Comparison of ENCODE assay signal across 8 cellular contexts in genomic region chr21:43727571-43728466, GRCh38. TPM values are rescaled to one million over a fixed set of nuclear protein-coding genes. Genes with fewer than 3 reads are reported as not detected.
DNase-seq lines count a peak whose midpoint lies in the region; ATAC-seq, FAIRE-seq and TF ChIP-seq lines count a peak whose summit lies in the region.

No MANE protein-coding gene starts in this region.

- TF ChIP-seq EP300 in transverse colon (IDR thresholded peaks at IDR 0.05; ENCODE audit: low read depth): no peak

- H3K9me3 ChIP-seq in lung (ENCODE audit: control insufficient read depth in 2 of 2, insufficient read depth in 1 of 2, low read length in 1 of 2) (peaks cover 0 to 3% of the 10 kb centered on the region in 2 donors), transverse colon (no peaks in the 10 kb centered on the region)

- in situ Hi-C loops in transverse colon (cut with MboI; ENCODE audit: low pct_ligation_motif_present in 1 of 4, low pct_unique_long_range_greater_than_20kb in 1 of 4, low sequenced_read_pairs in 3 of 4): no loop called here

- H3K4me3 Mint-ChIP-seq in activated T-cell treated with anti-CD3 and anti-CD28 coated beads, Interleukin-2, amount 50 U/mL, for 24 hours: peak overlapping the region; percentile 82

- peaks cover 45% of the 10 kb centered on the region for H3K36me3 Mint-ChIP-seq in activated T-cell treated with anti-CD3 and anti-CD28 coated beads, Interleukin-2, amount 50 U/mL, for 24 hours (ENCODE audit: low read depth)

- ATAC-seq in lung (ENCODE audit: insufficient read depth, low FRiP score) (peak; percentile 10), HG03135 (IDR thresholded peaks at IDR 0.05; ENCODE audit: unreplicated experiment) (no peak), HG02852 (IDR thresholded peaks at IDR 0.05; ENCODE audit: unreplicated experiment) (no peak)

- intact Hi-C loops in transverse colon (cut with DNase I; ENCODE audit: low total_unique reads): no loop called here

- peaks cover 71% of the 10 kb centered on the region for H3K4me1 Mint-ChIP-seq in activated T-cell treated with anti-CD3 and anti-CD28 coated beads, Interleukin-2, amount 50 U/mL, for 24 hours (ENCODE audit: low read depth)

- no peaks in the 10 kb centered on the region for H3K9me3 Mint-ChIP-seq in activated T-cell treated with anti-CD3 and anti-CD28 coated beads, Interleukin-2, amount 50 U/mL, for 24 hours

- H3K27ac ChIP-seq in lung (ENCODE audit: low read depth in 1 of 2, low read length in 1 of 2) (peak overlapping the region; percentile 82 to 97), transverse colon (peak overlapping the region; percentile 75 to 88 (median 84))

- TF ChIP-seq POLR2A in transverse colon (IDR thresholded peaks at IDR 0.05): no peak

- peak; percentile 27 for TF ChIP-seq CTCF in bronchial epithelial cell (IDR thresholded peaks at IDR 0.05; ENCODE audit: insufficient read depth, low read length, severe bottlenecking)
- TF ChIP-seq CTCF in lung (IDR thresholded peaks at IDR 0.05; ENCODE audit: control extremely low read depth, extremely low read depth): no peak
- no peak for TF ChIP-seq CTCF in transverse colon (IDR thresholded peaks at IDR 0.05)

- H3K4me3 ChIP-seq in bronchial epithelial cell (ENCODE audit: low read depth, low read length) (peak overlapping the region; percentile 27), lung (peak overlapping the region; percentile 9), transverse colon (peak overlapping the region in 3 of 4 donors; percentile 24 to 47 (median 34))

- H3K4me1 ChIP-seq in lung (ENCODE audit: control insufficient read depth in 2 of 2, insufficient read depth in 2 of 2, low read length in 2 of 2) (peaks cover 16 to 25% of the 10 kb centered on the region in 2 donors), transverse colon (peaks cover 38 to 77% (median 59%) of the 10 kb centered on the region in 4 donors)

- H3K27me3 ChIP-seq in bronchial epithelial cell (ENCODE audit: control insufficient read depth, insufficient read depth, low read length): no peaks in the 10 kb centered on the region
- no peaks in the 10 kb centered on the region for H3K27me3 ChIP-seq in lung (ENCODE audit: control insufficient read depth, insufficient read depth)
- no peaks in the 10 kb centered on the region for H3K27me3 ChIP-seq in transverse colon

- H3K27me3 Mint-ChIP-seq in activated T-cell treated with anti-CD3 and anti-CD28 coated beads, Interleukin-2, amount 50 U/mL, for 24 hours: no peaks in the 10 kb centered on the region

- H3K36me3 ChIP-seq in bronchial epithelial cell (ENCODE audit: control insufficient read depth, insufficient read depth, low read length) (peaks cover 25% of the 10 kb centered on the region), lung (ENCODE audit: control insufficient read depth in 2 of 2, insufficient read depth in 2 of 2, low read length in 2 of 2) (peaks cover 0 to 11% of the 10 kb centered on the region in 2 donors), transverse colon (no peaks in the 10 kb centered on the region)

- H3K27ac Mint-ChIP-seq in activated T-cell treated with anti-CD3 and anti-CD28 coated beads, Interleukin-2, amount 50 U/mL, for 24 hours: peak overlapping the region; percentile 94

- DNase-seq in activated T-cell treated with anti-CD3 and anti-CD28 coated beads, Interleukin-2, amount 50 U/mL, for 24 hours: no peak
- DNase-seq in activated T-cell treated with anti-CD3 and anti-CD28 coated beads for 4 hours: no peak
- DNase-seq in NCI-H82 (lab: John Stamatoyannopoulos, UW): peak; percentile 71
- DNase-seq in bronchial epithelial cell (ENCODE audit: low read depth): no peak
- DNase-seq in lung (ENCODE audit: low spot score): peak; percentile 68
- DNase-seq in transverse colon: no peak

- WGBS in lung, 2 donors: 34 to 38% methylated on average over 17 of the region's 17 CpGs
- 40 to 62% methylated on average over 1 to 16 of the region's 17 CpGs for WGBS in transverse colon (ENCODE audit: low coverage in 1 of 2), 2 donors

- no peak for FAIRE-seq in bronchial epithelial cell (lab: Jason Lieb, UNC)

RNA-seq across cellular contexts. Expression of gene PDXK, which starts 8.9 kb away (rescaled TPM):
- 535 and 591 TPM in 2 replicates for total RNA-seq in bronchial epithelial cell
- 100 to 1,000 TPM in 1 of 2 donors, 10 to 100 TPM in 1; 62.7 to 276 TPM for total RNA-seq in lung
- 100 to 1,000 TPM; 134 to 181 TPM for polyA plus RNA-seq in lung
- total RNA-seq in transverse colon: 100 to 1,000 TPM in 2 of 4 donors, 10 to 100 TPM in 2; 85.8 to 117 (median 103) TPM

RNA-seq across cellular contexts. Expression of gene CSTB, which starts 48.3 kb away (rescaled TPM):
- 31.3 and 139 TPM in 2 replicates for total RNA-seq in bronchial epithelial cell
- total RNA-seq in lung: 100 to 1,000 TPM in 1 of 2 donors, 10 to 100 TPM in 1; 33.2 to 140 TPM
- 100 to 1,000 TPM; 222 to 263 TPM for polyA plus RNA-seq in lung
- 10 to 100 TPM; 16.1 to 61.7 (median 19.6) TPM for total RNA-seq in transverse colon

Comparison
In these comparisons a context has a peak if more than half of its experiments do, and no peak if none do; other contexts are left out.
1. DNase-seq: peak in NCI-H82 (single experiment) and lung (single experiment); none in activated T-cell treated with anti-CD3 and anti-CD28 coated beads, Interleukin-2, amount 50 U/mL, for 24 hours (single experiment), activated T-cell treated with anti-CD3 and anti-CD28 coated beads for 4 hours (single experiment), bronchial epithelial cell (single experiment) and transverse colon (single experiment).
2. Peak in every context shown above with its lines, with median percentiles within 50 percentile points of each other: H3K4me3 ChIP-seq.